ENCODE assay signal across 6 cellular contexts in genomic region chr6:28266563-28266961, GRCh38.
DNase-seq lines count a peak whose midpoint lies in the region; ATAC-seq and TF ChIP-seq lines count a peak whose summit lies in the region.

No MANE protein-coding gene starts in this region.

- peak overlapping the region; percentile 72 for H3K4me3 ChIP-seq in HFF-Myc (replicated peaks; ENCODE audit: low read depth, low read length)
- peak overlapping the region; percentile 73 for H3K4me3 ChIP-seq in effector memory CD4-positive, alpha-beta T cell (ENCODE audit: insufficient read depth, low read depth, low read length, poor library complexity, severe bottlenecking)
- peak overlapping the region; percentile 75 for H3K4me3 ChIP-seq in skeletal muscle cell (ENCODE audit: low read depth, low read length)

- no peak for DNase-seq in HFF-Myc (ENCODE audit: extremely low read depth, low read depth)
- DNase-seq in effector memory CD4-positive, alpha-beta T cell: no peak
- no peak for DNase-seq in skeletal muscle cell (ENCODE audit: low read depth)
- DNase-seq in NCI-H524 (lab: John Stamatoyannopoulos, UW): no peak
- DNase-seq in midbrain (lab: John Stamatoyannopoulos, UW): no peak

- peaks cover 10% of the 10 kb centered on the region for H3K4me1 ChIP-seq in effector memory CD4-positive, alpha-beta T cell (ENCODE audit: control insufficient read depth, insufficient read depth, low read length, poor library complexity, severe bottlenecking)

- no peaks in the 10 kb centered on the region for H3K27me3 ChIP-seq in effector memory CD4-positive, alpha-beta T cell (replicated peaks; ENCODE audit: control insufficient read depth, insufficient read depth, low read length, poor library complexity, severe bottlenecking)

- H3K36me3 ChIP-seq in effector memory CD4-positive, alpha-beta T cell (ENCODE audit: control insufficient read depth, insufficient read depth, low read length): no peaks in the 10 kb centered on the region

- no peaks in the 10 kb centered on the region for H3K9me3 ChIP-seq in effector memory CD4-positive, alpha-beta T cell (ENCODE audit: control insufficient read depth, low read length)

- H3K27ac ChIP-seq in effector memory CD4-positive, alpha-beta T cell (ENCODE audit: insufficient read depth, low read length, poor library complexity, severe bottlenecking): peak overlapping the region; percentile 74

- no peak for ATAC-seq in HG02623 (IDR thresholded peaks at IDR 0.05; ENCODE audit: unreplicated experiment)

- no peak for TF ChIP-seq CTCF in HFF-Myc (IDR thresholded peaks at IDR 0.05; ENCODE audit: low read depth, low read length, missing control alignments)
